Comparison of ENCODE assay signal across 1 cellular context in genomic region chr1:41764608-41765007, GRCh38.
TF ChIP-seq lines count a peak whose summit lies in the region.

No MANE protein-coding gene starts in this region.

TF ChIP-seq in GM12878, 131 proteins besides CTCF, POLR2A, EP300 and RAD21 (continued from another document):
- TF ChIP-seq, protein P1, sequence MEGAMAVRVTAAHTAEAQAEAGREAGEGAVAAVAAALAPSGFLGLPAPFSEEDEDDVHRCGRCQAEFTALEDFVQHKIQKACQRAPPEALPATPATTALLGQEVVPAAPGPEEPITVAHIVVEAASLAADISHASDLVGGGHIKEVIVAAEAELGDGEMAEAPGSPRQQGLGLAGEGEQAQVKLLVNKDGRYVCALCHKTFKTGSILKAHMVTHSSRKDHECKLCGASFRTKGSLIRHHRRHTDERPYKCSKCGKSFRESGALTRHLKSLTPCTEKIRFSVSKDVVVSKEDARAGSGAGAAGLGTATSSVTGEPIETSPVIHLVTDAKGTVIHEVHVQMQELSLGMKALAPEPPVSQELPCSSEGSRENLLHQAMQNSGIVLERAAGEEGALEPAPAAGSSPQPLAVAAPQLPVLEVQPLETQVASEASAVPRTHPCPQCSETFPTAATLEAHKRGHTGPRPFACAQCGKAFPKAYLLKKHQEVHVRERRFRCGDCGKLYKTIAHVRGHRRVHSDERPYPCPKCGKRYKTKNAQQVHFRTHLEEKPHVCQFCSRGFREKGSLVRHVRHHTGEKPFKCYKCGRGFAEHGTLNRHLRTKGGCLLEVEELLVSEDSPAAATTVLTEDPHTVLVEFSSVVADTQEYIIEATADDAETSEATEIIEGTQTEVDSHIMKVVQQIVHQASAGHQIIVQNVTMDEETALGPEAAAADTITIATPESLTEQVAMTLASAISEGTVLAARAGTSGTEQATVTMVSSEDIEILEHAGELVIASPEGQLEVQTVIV (IDR thresholded peaks at IDR 0.05; ENCODE audit: borderline replicate concordance, partially characterized antibody) = no peak
- no peak for TF ChIP-seq SIN3A (IDR thresholded peaks at IDR 0.05; ENCODE audit: low read depth, low read length)
